In genomic region chr1:43932786-43933385, GRCh38 we compare ENCODE assay signal across 8 cellular contexts. TPM values are rescaled to one million over a fixed set of nuclear protein-coding genes. Genes with fewer than 3 reads are reported as not detected.
A peak's percentile ranks its signal among the peaks of the same experiment; 100 is the strongest.
DNase-seq lines count a peak whose midpoint lies in the region; TF ChIP-seq lines count a peak whose summit lies in the region.

No MANE protein-coding gene starts in this region.

- in situ Hi-C loops in mammary epithelial cell (cut with MboI; ENCODE audit: low sequenced_read_pairs in 2 of 2): loop anchor here in 1 of 2 donors (5.0 to 25.0 kb wide), 4 partner anchors 112 to 396 kb away; partner anchors contain the start of genes KDM4A and PTPRF

- 24% methylated on average over 5 of the region's 8 CpGs for WGBS in mammary epithelial cell (ENCODE audit: low coverage, missing lambda C conversion rate)

- peaks cover 52% of the 10 kb centered on the region for H3K4me1 ChIP-seq in KMS-11 (ENCODE audit: low read depth, poor library complexity, severe bottlenecking)
- peaks cover 72% of the 10 kb centered on the region for H3K4me1 ChIP-seq in mammary epithelial cell (ENCODE audit: insufficient read depth, low read length)
- peaks cover 30% of the 10 kb centered on the region for H3K4me1 ChIP-seq in muscle layer of colon (ENCODE audit: insufficient read depth, low read length)

- TF ChIP-seq CTCF in AG10803 (conservative IDR thresholded peaks at IDR 0.05; ENCODE audit: low read length): no peak
- no peak for TF ChIP-seq CTCF in KMS-11 (conservative IDR thresholded peaks at IDR 0.05; ENCODE audit: low read depth, low read length)
- no peak for TF ChIP-seq CTCF in mammary epithelial cell (conservative IDR thresholded peaks at IDR 0.05 in 1 of 2, IDR thresholded peaks at IDR 0.05 in 1 of 2; ENCODE audit: extremely low read depth in 1 of 2, insufficient read depth in 1 of 2, low read depth in 1 of 2, low read length in 2 of 2)

- H3K27me3 ChIP-seq in KMS-11 (ENCODE audit: insufficient read depth, low read depth): no peaks in the 10 kb centered on the region
- no peaks in the 10 kb centered on the region for H3K27me3 ChIP-seq in mammary epithelial cell (ENCODE audit: insufficient read depth, low read length)
- H3K27me3 ChIP-seq in muscle layer of colon (ENCODE audit: control insufficient read depth in 1 of 2, insufficient read depth in 2 of 2, low read length in 2 of 2): peaks cover 11 to 12% of the 10 kb centered on the region in 2 donors

- no peak overlapping the region for H2AFZ ChIP-seq in KMS-11 (ENCODE audit: low read depth)
- H2AFZ ChIP-seq in mammary epithelial cell (ENCODE audit: low read depth, low read length): peak overlapping the region; percentile 77

- H3K4me3 ChIP-seq in AG10803 (ENCODE audit: low read length) (peak overlapping the region; percentile 55), KMS-11 (IDR thresholded peaks at IDR 0.05; ENCODE audit: insufficient read depth, low read depth, low read length) (no peak overlapping the region), mammary epithelial cell (replicated peaks in 1 of 3; ENCODE audit: insufficient read depth in 1 of 3, low read depth in 2 of 3, low read length in 3 of 3) (peak overlapping the region; percentile 69 to 74 (median 70)), muscle layer of colon (ENCODE audit: low read depth in 1 of 2, low read length in 2 of 2) (peak overlapping the region; percentile 41 to 45)

- H3K27ac ChIP-seq in KMS-11: no peak overlapping the region
- peak overlapping the region; percentile 81 for H3K27ac ChIP-seq in mammary epithelial cell (ENCODE audit: insufficient read depth, low read depth, low read length)
- no peak overlapping the region for H3K27ac ChIP-seq in muscle layer of colon (ENCODE audit: low read depth, low read length)

- H4K20me1 ChIP-seq in KMS-11 (ENCODE audit: insufficient read depth): no peaks in the 10 kb centered on the region
- no peaks in the 10 kb centered on the region for H4K20me1 ChIP-seq in mammary epithelial cell (ENCODE audit: insufficient read depth, low read length)

- H3K79me2 ChIP-seq in KMS-11 (ENCODE audit: insufficient read depth, low read depth) (no peaks in the 10 kb centered on the region), mammary epithelial cell (ENCODE audit: insufficient read depth, low read length) (peaks cover 60% of the 10 kb centered on the region)

- H3K9ac ChIP-seq in KMS-11 (no peak overlapping the region), mammary epithelial cell (ENCODE audit: insufficient read depth, low read length) (peak overlapping the region; percentile 82), muscle layer of colon (ENCODE audit: low read length) (no peak overlapping the region)

- dilution Hi-C loops in mammary epithelial cell (cut with HindIII; ENCODE audit: low sequenced_read_pairs): loop anchor here (25.0 kb wide), 1 partner anchor 396 kb away; the partner anchor contains the start of gene PTPRF

- CTCF ChIA-PET in mammary epithelial cell (lab: Charles Lee; ENCODE audit: low non-redundant PET): no interaction called here

- H3K36me3 ChIP-seq in KMS-11 (ENCODE audit: insufficient read depth) (no peaks in the 10 kb centered on the region), mammary epithelial cell (ENCODE audit: insufficient read depth, low read length) (no peaks in the 10 kb centered on the region), muscle layer of colon (ENCODE audit: insufficient read depth, low read length) (no peaks in the 10 kb centered on the region)

- intact Hi-C loops in mammary epithelial cell (cut with micrococcal nuclease): loop anchor here (10.0 kb wide), 1 partner anchor 698 kb away; no protein-coding TSS in a partner anchor

- no TSS peak for BruUV-seq in mammary epithelial cell (replicated peaks; lab: Mats Ljungman, UMichigan)

- H3K4me2 ChIP-seq in KMS-11 (peak overlapping the region; percentile 56; the same call in 1 of the 2 replicates), mammary epithelial cell (ENCODE audit: insufficient read depth, low read depth, low read length) (peak overlapping the region; percentile 99)

- DNase-seq in AG10803 (ENCODE audit: low read depth): peak; percentile 64
- DNase-seq in mammary epithelial cell: peak; percentile 70
- no peak for DNase-seq in SKM-1 (lab: John Stamatoyannopoulos, UW; ENCODE audit: unreplicated experiment)
- DNase-seq in COLO829 (ENCODE audit: low spot score): no peak
- DNase-seq in Ammon's horn (ENCODE audit: low spot score): no peak
- DNase-seq in T-helper 9 cell: no peak

- H3K9me3 ChIP-seq in mammary epithelial cell (replicated peaks; ENCODE audit: insufficient read depth, low read length): no peaks in the 10 kb centered on the region
- H3K9me3 ChIP-seq in muscle layer of colon (ENCODE audit: low read length): no peaks in the 10 kb centered on the region

RNA-seq across cellular contexts. Expression of gene ARTN, which starts 0.7 kb away (rescaled TPM):
- 100 to 1,000 TPM in 1 of 2 donors, 10 to 100 TPM in 1; 22.8 to 105 TPM for total RNA-seq in mammary epithelial cell
- 47.1 TPM for polyA plus RNA-seq in mammary epithelial cell
- polyA minus RNA-seq in mammary epithelial cell: 21.8 TPM

RNA-seq across cellular contexts. Expression of gene IPO13, which starts 13.9 kb away (rescaled TPM):
- 10 to 100 TPM; 35.5 to 53.0 TPM for total RNA-seq in mammary epithelial cell
- 38.6 TPM for polyA plus RNA-seq in mammary epithelial cell
- polyA minus RNA-seq in mammary epithelial cell: 64.5 TPM

RNA-seq across cellular contexts. Expression of gene DPH2, which starts 36.9 kb away (rescaled TPM):
- 10 to 100 TPM; 28.4 to 31.7 TPM for total RNA-seq in mammary epithelial cell
- polyA plus RNA-seq in mammary epithelial cell: 34.8 TPM
- 34.2 TPM for polyA minus RNA-seq in mammary epithelial cell

RNA-seq across cellular contexts. Expression of gene ATP6V0B, which starts 41.9 kb away (rescaled TPM):
- total RNA-seq in mammary epithelial cell: 100 to 1,000 TPM in 1 of 2 donors, 10 to 100 TPM in 1; 84.4 to 127 TPM
- polyA plus RNA-seq in mammary epithelial cell: 199 TPM
- 104 TPM for polyA minus RNA-seq in mammary epithelial cell

RNA-seq across cellular contexts. Expression of gene B4GALT2, which starts 46.1 kb away (rescaled TPM):
- 100 to 1,000 TPM in 1 of 2 donors, 10 to 100 TPM in 1; 88.2 to 103 TPM for total RNA-seq in mammary epithelial cell
- polyA plus RNA-seq in mammary epithelial cell: 71.7 TPM
- polyA minus RNA-seq in mammary epithelial cell: 102 TPM

Comparison
In these comparisons a context has a peak if more than half of its experiments do, and no peak if none do; other contexts are left out.
1. DNase-seq: peak in AG10803 (single experiment) and mammary epithelial cell (single experiment); none in SKM-1 (single experiment), COLO829 (single experiment), Ammon's horn (single experiment) and T-helper 9 cell (single experiment).